ENCODE assay signal across 10 cellular contexts in the genomic region with DNA sequence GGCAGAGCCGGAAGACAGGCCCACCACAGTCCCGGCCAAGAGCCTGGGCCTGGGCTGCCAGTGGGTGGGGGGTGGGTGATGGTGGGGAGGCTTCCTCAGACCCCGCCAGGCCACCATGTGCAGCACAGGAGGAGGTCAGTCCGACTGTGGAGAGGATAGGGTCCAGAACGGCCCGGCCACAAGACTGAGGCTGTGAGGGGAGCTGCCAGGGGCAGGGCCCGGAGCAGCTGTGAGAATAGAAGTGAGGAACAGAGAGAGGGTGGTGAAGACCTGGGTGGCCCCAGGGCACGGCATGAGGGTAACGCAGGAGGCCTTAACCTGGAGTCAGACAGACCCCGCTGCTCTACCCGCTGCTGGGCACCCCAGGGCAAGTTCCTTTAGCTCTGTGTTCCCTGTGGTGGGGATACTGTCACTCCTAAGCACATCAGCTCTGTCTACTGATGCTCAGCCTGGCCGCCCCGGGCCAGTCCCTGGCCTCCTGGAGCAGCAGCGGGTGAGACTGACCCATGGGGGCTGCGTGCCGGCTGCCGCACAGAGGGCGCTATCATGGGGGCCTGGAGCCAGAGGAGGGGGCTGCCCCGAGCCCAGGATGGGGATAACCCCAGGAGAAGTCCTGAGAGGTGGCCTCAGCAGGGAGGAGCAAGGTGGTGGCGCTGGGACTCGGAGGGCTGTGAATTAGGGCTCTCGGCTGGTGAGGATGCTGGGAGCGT. TPM values are rescaled to one million over a fixed set of nuclear protein-coding genes. Genes with fewer than 3 reads are reported as not detected.
A peak's percentile ranks its signal among the peaks of the same experiment; 100 is the strongest.
DNase-seq lines count a peak whose midpoint lies in the region; ATAC-seq, FAIRE-seq and TF ChIP-seq lines count a peak whose summit lies in the region.
"Had no signal": no experiment of that assay in that cellular context is flagged by ENCODE, and none has a peak within 500 bp of the region (broad histone marks: within the 10 kb centered on the region; RNA-seq: fewer than 3 reads in every experiment).

No MANE protein-coding gene starts in this region.

- peaks cover 39% of the 10 kb centered on the region for H3K4me1 ChIP-seq in CD8-positive, alpha-beta memory T cell (ENCODE audit: insufficient read depth, low read length)
- H3K4me1 ChIP-seq in H1 (replicated peaks in 1 of 4; ENCODE audit: control insufficient read depth in 3 of 4, insufficient read depth in 4 of 4, low read length in 3 of 4) = peaks cover 0 to 5% (median 0%) of the 10 kb centered on the region in 4 experiments; a peak in 3 of 7 replicates

- peaks cover 28% of the 10 kb centered on the region for H3K36me3 ChIP-seq in CD8-positive, alpha-beta memory T cell (ENCODE audit: insufficient read depth, low read length)
- peaks cover 17 to 32% (median 25%) of the 10 kb centered on the region in 4 experiments for H3K36me3 ChIP-seq in H1 (ENCODE audit: control insufficient read depth in 2 of 4, insufficient read depth in 4 of 4, low read length in 3 of 4)

- TF ChIP-seq POLR2A in NB4 (IDR thresholded peaks at IDR 0.05; ENCODE audit: extremely low read depth, insufficient read length) (no peak), H1 (IDR thresholded peaks at IDR 0.05; ENCODE audit: control extremely low read depth in 1 of 2, low read depth in 2 of 2, low read length in 2 of 2) (no peak)

- POLR2A ChIA-PET in CD8-positive, alpha-beta memory T cell (lab: Charles Lee) = interaction anchor here (0.6 to 5.7 kb wide), 11 partner anchors 12 to 132 kb away, joined by 3 to 69 read pairs (median 16); a partner anchor contains a TSS
- POLR2A ChIA-PET in H1 (lab: Charles Lee; ENCODE audit: partially characterized antibody) = interaction anchor here (0.5 to 18.4 kb wide), 9 partner anchors 12 to 96 kb away, joined by 3 to 253 read pairs (median 7); a partner anchor contains a TSS

- no peak overlapping the region for H4K5ac ChIP-seq in H1 (ENCODE audit: insufficient read length, low read depth, low read length)

- H3K36me3 Mint-ChIP-seq in CD8-positive, alpha-beta memory T cell = peaks cover 5 to 62% (median 9%) of the 10 kb centered on the region in 3 donors
- H3K36me3 Mint-ChIP-seq in osteocyte (ENCODE audit: unreplicated experiment) = peaks cover 13% of the 10 kb centered on the region

- TF ChIP-seq CTCF in NB4 (IDR thresholded peaks at IDR 0.05; ENCODE audit: low read depth, low read length) (no peak), H1 (IDR thresholded peaks at IDR 0.05; ENCODE audit: control extremely low read depth in 1 of 3, insufficient read depth in 1 of 3, low read depth in 1 of 3, low read length in 3 of 3) (no peak), osteocyte (IDR thresholded peaks at IDR 0.05) (no peak)

- peaks cover 5 to 9% of the 10 kb centered on the region in 2 experiments for H4K20me1 ChIP-seq in H1 (replicated peaks in 1 of 2; ENCODE audit: control insufficient read depth in 1 of 2, insufficient read depth in 2 of 2, low read length in 2 of 2)

- CTCF ChIA-PET in CD8-positive, alpha-beta memory T cell (lab: Charles Lee) = interaction anchor here (0.8 to 10.4 kb wide), 12 partner anchors 14 to 123 kb away, joined by 3 to 281 read pairs (median 38); a partner anchor contains a TSS
- CTCF ChIA-PET in H1 (lab: Charles Lee; ENCODE audit: partially characterized antibody) = interaction anchor here (1.2 to 7.4 kb wide), 11 partner anchors 7 to 93 kb away, joined by 3 to 68 read pairs (median 15); a partner anchor contains a TSS

- no peaks in the 10 kb centered on the region for H3K9me3 ChIP-seq in CD8-positive, alpha-beta memory T cell (ENCODE audit: low read length)
- H3K9me3 ChIP-seq in H1 (ENCODE audit: insufficient read depth in 2 of 2, low read depth in 1 of 2, low read length in 1 of 2) = no peaks in the 10 kb centered on the region

- TF ChIP-seq RAD21 in H1 (IDR thresholded peaks at IDR 0.05 in 1 of 2, conservative IDR thresholded peaks at IDR 0.05 in 1 of 2; ENCODE audit: low read depth in 2 of 2, low read length in 2 of 2) = no peak

- 94% methylated on average over 19 of the region's 23 CpGs; no CpG with 5 or more reads in 1 of the 2 experiments for WGBS in H1 (ENCODE audit: extremely low coverage in 1 of 2, insufficient coverage in 1 of 2, insufficient read length in 1 of 2, insufficient replicate concordance in 2 of 2, low coverage in 1 of 2, low lambda C conversion rate in 2 of 2, missing lambda C conversion rate in 1 of 2), 2 experiments

- no peak overlapping the region for H2BK15ac ChIP-seq in H1 (ENCODE audit: low read length)

- no peaks in the 10 kb centered on the region for H3K27me3 Mint-ChIP-seq in CD8-positive, alpha-beta memory T cell
- no peaks in the 10 kb centered on the region for H3K27me3 Mint-ChIP-seq in osteocyte (ENCODE audit: unreplicated experiment)

- TF ChIP-seq EP300 in H1 (IDR thresholded peaks at IDR 0.05; ENCODE audit: borderline replicate concordance in 1 of 2, low read depth in 2 of 2, low read length in 2 of 2) = no peak

- H3K79me1 ChIP-seq in H1 (ENCODE audit: low read depth, low read length) = no peaks in the 10 kb centered on the region

- H3K4me2 ChIP-seq in H1 (ENCODE audit: insufficient read depth in 1 of 2, low read depth in 2 of 2, low read length in 2 of 2) = no peak overlapping the region

- H3K18ac ChIP-seq in H1 (ENCODE audit: extremely low read depth, low read length) = no peak overlapping the region

- H3K9me3 Mint-ChIP-seq in CD8-positive, alpha-beta memory T cell = no peaks in the 10 kb centered on the region
- no peaks in the 10 kb centered on the region for H3K9me3 Mint-ChIP-seq in osteocyte (ENCODE audit: unreplicated experiment)

- peaks cover 24 to 71% (median 39%) of the 10 kb centered on the region in 3 donors for H3K4me1 Mint-ChIP-seq in CD8-positive, alpha-beta memory T cell
- H3K4me1 Mint-ChIP-seq in osteocyte (ENCODE audit: unreplicated experiment) = peaks cover 17% of the 10 kb centered on the region

- H3K4me3 ChIP-seq in CD8-positive, alpha-beta memory T cell (ENCODE audit: low read length) = peak overlapping the region; percentile 98
- peak overlapping the region; percentile 95 for H3K4me3 ChIP-seq in NB4 (ENCODE audit: low read depth, low read length)
- no peak overlapping the region for H3K4me3 ChIP-seq in H1 (ENCODE audit: extremely low read depth in 1 of 4, insufficient read depth in 2 of 4, low read depth in 3 of 4, low read length in 4 of 4)

- H3K23ac ChIP-seq in H1 (ENCODE audit: insufficient read length) = no peak overlapping the region

- peak in 1 of 5 donors; percentile 17 for DNase-seq in CD8-positive, alpha-beta memory T cell
- DNase-seq in NB4 (ENCODE audit: low read depth) (no peak), H1 (ENCODE audit: low read depth in 1 of 2, low spot score in 2 of 2) (no peak), osteocyte (ENCODE audit: extremely low spot score, unreplicated experiment) (no peak), NCI-H2171 (lab: John Stamatoyannopoulos, UW) (no peak), 8988T (no peak), DMS 273 treated with DMSO at 0.1 percent for 48 hours (lab: John Stamatoyannopoulos, UW) (no peak)
- DNase-seq: NCI-H1048 had no signal

- H2BK120ac ChIP-seq in H1 (replicated peaks; ENCODE audit: low read depth, low read length) = no peak overlapping the region

- peak overlapping the region; percentile 71; the same call in 1 of the 2 replicates for H4K8ac ChIP-seq in H1 (ENCODE audit: extremely low read depth, insufficient read depth, low read length)

- no peak overlapping the region for H2BK12ac ChIP-seq in H1 (ENCODE audit: low read depth, low read length)

- H2BK20ac ChIP-seq in H1 (ENCODE audit: low read length) = no peak overlapping the region

- no peak for ATAC-seq in HG03045 (IDR thresholded peaks at IDR 0.05; ENCODE audit: unreplicated experiment)

- peak overlapping the region; percentile 95 for H3K27ac ChIP-seq in CD8-positive, alpha-beta memory T cell (ENCODE audit: low read depth, low read length)
- H3K27ac ChIP-seq in H1 (ENCODE audit: low read depth, low read length) = no peak overlapping the region

- H3K79me2 ChIP-seq in H1 (ENCODE audit: control insufficient read depth in 1 of 2, insufficient read depth in 2 of 2, low read length in 2 of 2) = no peaks in the 10 kb centered on the region

- H3K14ac ChIP-seq in H1 (ENCODE audit: insufficient read length) = no peak overlapping the region

- H3K23me2 ChIP-seq in H1 (ENCODE audit: low read depth, low read length) = no peaks in the 10 kb centered on the region

- no peak overlapping the region for H4K91ac ChIP-seq in H1 (replicated peaks; ENCODE audit: insufficient read length, low read length)

- H3K27me3 ChIP-seq in CD8-positive, alpha-beta memory T cell (ENCODE audit: insufficient read depth, low read length, poor library complexity, severe bottlenecking) = no peaks in the 10 kb centered on the region
- no peaks in the 10 kb centered on the region; a peak in 1 of 7 replicates for H3K27me3 ChIP-seq in H1 (replicated peaks in 1 of 4; ENCODE audit: control insufficient read depth in 3 of 4, extremely low read depth in 1 of 4, insufficient read depth in 3 of 4, low read length in 3 of 4)

- peak overlapping the region; percentile 86 to 98 (median 94) for H3K27ac Mint-ChIP-seq in CD8-positive, alpha-beta memory T cell
- peak overlapping the region; percentile 80 for H3K27ac Mint-ChIP-seq in osteocyte (ENCODE audit: unreplicated experiment)

- no peak overlapping the region for H3K9ac ChIP-seq in H1 (replicated peaks in 1 of 4; ENCODE audit: extremely low read depth in 1 of 4, low read depth in 3 of 4, low read length in 3 of 4)

- no peak overlapping the region for H2BK5ac ChIP-seq in H1 (ENCODE audit: low read depth, low read length)

- no peak for FAIRE-seq in H1 (lab: Jason Lieb, UNC)
- FAIRE-seq: frontal cortex had no signal

- H3K56ac ChIP-seq in H1 (replicated peaks; ENCODE audit: insufficient read length, low read depth, low read length) = no peak overlapping the region

- H2AFZ ChIP-seq in H1 (ENCODE audit: low read length) = no peak overlapping the region

- no peak overlapping the region for H3K4ac ChIP-seq in H1 (replicated peaks; ENCODE audit: insufficient read length, low read depth, low read length)

- H2AK5ac ChIP-seq in H1 (ENCODE audit: low read depth, low read length) = no peak overlapping the region

- H3K4me3 Mint-ChIP-seq in CD8-positive, alpha-beta memory T cell = peak overlapping the region; percentile 87 to 97 (median 92)
- no peak overlapping the region for H3K4me3 Mint-ChIP-seq in osteocyte (ENCODE audit: unreplicated experiment)

RNA-seq across cellular contexts. Expression of a gene that starts 1.7 kb away (rescaled TPM):
- total RNA-seq in CD8-positive, alpha-beta memory T cell = 100 to 1,000 TPM; 205 to 213 TPM
- polyA plus RNA-seq in CD8-positive, alpha-beta memory T cell = 206 TPM
- 1.4 and 2.7 TPM in 2 replicates for total RNA-seq in H1 (2021; fragmentation: NEBNext Ultra II Directional; extraction: Animal tissue kit (Norgen Biotek cat#: 25700))
- polyA plus RNA-seq in H1 (2011; rRNA removed) = 3.7 and 5.9 TPM in 2 replicates
- 4.0 TPM for polyA plus RNA-seq in H1 (2011; cell fraction: cytosol; rRNA removed)
- 20.1 TPM for polyA plus RNA-seq in H1 (2011; cell fraction: nucleus; rRNA removed)
- polyA plus RNA-seq in H1 (2012, experiment 1 of 2) = 2.2 to 6.1 TPM (median 3.2 TPM) in 4 replicates
- 3.0 TPM for polyA plus RNA-seq in H1 (2012, experiment 2 of 2)
- polyA plus RNA-seq in H1 (2013, experiment 1 of 2) = 1.1 TPM
- polyA plus RNA-seq in H1 (2013, experiment 2 of 2) = 1.0 TPM
- 0.32 and 2.0 TPM in 2 replicates for polyA minus RNA-seq in H1 (2011; rRNA and poly(A)+ RNA removed)
- 0.88 TPM for polyA minus RNA-seq in H1 (2011; cell fraction: cytosol; rRNA and poly(A)+ RNA removed)
- 5.9 TPM for polyA minus RNA-seq in H1 (2011; cell fraction: nucleus; rRNA and poly(A)+ RNA removed)
- 0.94 and 1.4 TPM in 2 replicates for total RNA-seq in osteocyte

RNA-seq across cellular contexts. Expression of a gene that starts 17.7 kb away (rescaled TPM):
- 10 to 100 TPM; 28.3 to 31.5 TPM for total RNA-seq in CD8-positive, alpha-beta memory T cell
- polyA plus RNA-seq in CD8-positive, alpha-beta memory T cell = 47.6 TPM
- 34.5 and 39.7 TPM in 2 replicates for total RNA-seq in H1 (2021; fragmentation: NEBNext Ultra II Directional; extraction: Animal tissue kit (Norgen Biotek cat#: 25700))
- polyA plus RNA-seq in H1 (2011; rRNA removed) = 74.6 and 102 TPM in 2 replicates
- 65.6 TPM for polyA plus RNA-seq in H1 (2011; cell fraction: cytosol; rRNA removed)
- 135 TPM for polyA plus RNA-seq in H1 (2011; cell fraction: nucleus; rRNA removed)
- polyA plus RNA-seq in H1 (2012, experiment 1 of 2) = 36.0 to 51.1 TPM (median 49.9 TPM) in 4 replicates
- 67.7 TPM for polyA plus RNA-seq in H1 (2012, experiment 2 of 2)
- 66.7 TPM for polyA plus RNA-seq in H1 (2013, experiment 1 of 2)
- polyA plus RNA-seq in H1 (2013, experiment 2 of 2) = 64.4 TPM
- 21.2 and 24.8 TPM in 2 replicates for polyA minus RNA-seq in H1 (2011; rRNA and poly(A)+ RNA removed)
- polyA minus RNA-seq in H1 (2011; cell fraction: cytosol; rRNA and poly(A)+ RNA removed) = 19.4 TPM
- polyA minus RNA-seq in H1 (2011; cell fraction: nucleus; rRNA and poly(A)+ RNA removed) = 29.0 TPM
- 39.2 and 39.7 TPM in 2 replicates for total RNA-seq in osteocyte

RNA-seq across cellular contexts. Expression of a gene that starts 17.8 kb away (rescaled TPM):
- total RNA-seq in CD8-positive, alpha-beta memory T cell = 10 to 100 TPM; 75.3 to 78.6 TPM
- polyA plus RNA-seq in CD8-positive, alpha-beta memory T cell = 51.6 TPM
- total RNA-seq in H1 (2021; fragmentation: NEBNext Ultra II Directional; extraction: Animal tissue kit (Norgen Biotek cat#: 25700)) = 43.4 and 51.5 TPM in 2 replicates
- polyA plus RNA-seq in H1 (2011; rRNA removed) = 69.0 and 97.1 TPM in 2 replicates
- polyA plus RNA-seq in H1 (2011; cell fraction: cytosol; rRNA removed) = 58.7 TPM
- polyA plus RNA-seq in H1 (2011; cell fraction: nucleus; rRNA removed) = 91.2 TPM
- 28.1 to 49.3 TPM (median 43.2 TPM) in 4 replicates for polyA plus RNA-seq in H1 (2012, experiment 1 of 2)
- polyA plus RNA-seq in H1 (2012, experiment 2 of 2) = 35.6 TPM
- polyA plus RNA-seq in H1 (2013, experiment 1 of 2) = 83.6 TPM
- 79.8 TPM for polyA plus RNA-seq in H1 (2013, experiment 2 of 2)
- 14.0 and 18.0 TPM in 2 replicates for polyA minus RNA-seq in H1 (2011; rRNA and poly(A)+ RNA removed)
- 31.9 TPM for polyA minus RNA-seq in H1 (2011; cell fraction: cytosol; rRNA and poly(A)+ RNA removed)
- 26.1 TPM for polyA minus RNA-seq in H1 (2011; cell fraction: nucleus; rRNA and poly(A)+ RNA removed)
- total RNA-seq in osteocyte = 43.7 and 46.8 TPM in 2 replicates

RNA-seq across cellular contexts. Expression of a gene that starts 22.1 kb away (rescaled TPM):
- total RNA-seq in CD8-positive, alpha-beta memory T cell = 10 to 100 TPM; 25.5 to 26.4 TPM
- 28.7 TPM for polyA plus RNA-seq in CD8-positive, alpha-beta memory T cell
- 14.6 and 17.8 TPM in 2 replicates for total RNA-seq in H1 (2021; fragmentation: NEBNext Ultra II Directional; extraction: Animal tissue kit (Norgen Biotek cat#: 25700))
- 31.0 and 34.0 TPM in 2 replicates for polyA plus RNA-seq in H1 (2011; rRNA removed)
- polyA plus RNA-seq in H1 (2011; cell fraction: cytosol; rRNA removed) = 25.0 TPM
- polyA plus RNA-seq in H1 (2011; cell fraction: nucleus; rRNA removed) = 66.8 TPM
- polyA plus RNA-seq in H1 (2012, experiment 1 of 2) = 25.2 to 30.5 TPM (median 27.3 TPM) in 4 replicates
- 22.9 TPM for polyA plus RNA-seq in H1 (2012, experiment 2 of 2)
- polyA plus RNA-seq in H1 (2013, experiment 1 of 2) = 25.9 TPM
- 23.8 TPM for polyA plus RNA-seq in H1 (2013, experiment 2 of 2)
- 8.7 and 13.7 TPM in 2 replicates for polyA minus RNA-seq in H1 (2011; rRNA and poly(A)+ RNA removed)
- 10.3 TPM for polyA minus RNA-seq in H1 (2011; cell fraction: cytosol; rRNA and poly(A)+ RNA removed)
- 7.9 TPM for polyA minus RNA-seq in H1 (2011; cell fraction: nucleus; rRNA and poly(A)+ RNA removed)
- total RNA-seq in osteocyte = 46.5 and 49.9 TPM in 2 replicates

RNA-seq across cellular contexts. Expression of a gene that starts 22.3 kb away (rescaled TPM):
- total RNA-seq in CD8-positive, alpha-beta memory T cell = 100 to 1,000 TPM; 457 to 461 TPM
- 108 TPM for polyA plus RNA-seq in CD8-positive, alpha-beta memory T cell
- total RNA-seq in H1 (2021; fragmentation: NEBNext Ultra II Directional; extraction: Animal tissue kit (Norgen Biotek cat#: 25700)) = 316 and 329 TPM in 2 replicates
- 140 and 151 TPM in 2 replicates for polyA plus RNA-seq in H1 (2011; rRNA removed)
- 252 TPM for polyA plus RNA-seq in H1 (2011; cell fraction: cytosol; rRNA removed)
- polyA plus RNA-seq in H1 (2011; cell fraction: nucleus; rRNA removed) = 221 TPM
- polyA plus RNA-seq in H1 (2012, experiment 1 of 2) = 305 to 468 TPM (median 341 TPM) in 4 replicates
- 185 TPM for polyA plus RNA-seq in H1 (2012, experiment 2 of 2)
- polyA plus RNA-seq in H1 (2013, experiment 1 of 2) = 190 TPM
- polyA plus RNA-seq in H1 (2013, experiment 2 of 2) = 182 TPM
- 373 and 434 TPM in 2 replicates for polyA minus RNA-seq in H1 (2011; rRNA and poly(A)+ RNA removed)
- 164 TPM for polyA minus RNA-seq in H1 (2011; cell fraction: cytosol; rRNA and poly(A)+ RNA removed)
- polyA minus RNA-seq in H1 (2011; cell fraction: nucleus; rRNA and poly(A)+ RNA removed) = 201 TPM
- total RNA-seq in osteocyte = 109 and 115 TPM in 2 replicates

Comparison
In these comparisons a context has a peak if more than half of its experiments do, and no peak if none do; other contexts are left out.
1. H3K4me3 ChIP-seq: peak in CD8-positive, alpha-beta memory T cell (single experiment) and NB4 (single experiment); none in H1 (0 of 4).
2. RNA of a gene that starts 1.7 kb away (total RNA-seq): 205 to 213 TPM in CD8-positive, alpha-beta memory T cell; 0.94 to 1.4 TPM in osteocyte and 1.4 to 2.7 TPM in H1; every median in the first group is over 10 times any median in the second.